ENCODE assay signal across 15 cellular contexts in the genomic region with DNA sequence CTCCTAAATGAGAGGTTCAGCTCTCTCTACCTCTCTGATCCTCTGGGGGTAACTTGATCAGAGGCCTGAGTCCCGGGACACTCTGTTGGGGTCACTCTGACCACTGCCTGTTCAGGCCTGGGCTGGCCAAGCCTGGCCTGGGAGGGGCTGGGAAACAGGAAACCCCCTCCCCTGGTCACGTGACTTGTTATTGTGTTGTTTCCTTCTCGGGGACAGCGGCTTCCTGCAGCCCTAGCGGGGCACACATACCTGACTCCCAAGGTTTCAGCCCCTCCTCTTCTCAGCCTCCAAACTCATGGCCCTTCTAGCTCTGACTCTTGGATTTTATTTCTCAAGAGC. TPM values are rescaled to one million over a fixed set of nuclear protein-coding genes. Genes with fewer than 3 reads are reported as not detected.
DNase-seq lines count a peak whose midpoint lies in the region; ATAC-seq, FAIRE-seq and TF ChIP-seq lines count a peak whose summit lies in the region.
"Had no signal": no experiment of that assay in that cellular context is flagged by ENCODE, and none has a peak within 500 bp of the region (broad histone marks: within the 10 kb centered on the region; RNA-seq: fewer than 3 reads in every experiment).

A gene with protein sequence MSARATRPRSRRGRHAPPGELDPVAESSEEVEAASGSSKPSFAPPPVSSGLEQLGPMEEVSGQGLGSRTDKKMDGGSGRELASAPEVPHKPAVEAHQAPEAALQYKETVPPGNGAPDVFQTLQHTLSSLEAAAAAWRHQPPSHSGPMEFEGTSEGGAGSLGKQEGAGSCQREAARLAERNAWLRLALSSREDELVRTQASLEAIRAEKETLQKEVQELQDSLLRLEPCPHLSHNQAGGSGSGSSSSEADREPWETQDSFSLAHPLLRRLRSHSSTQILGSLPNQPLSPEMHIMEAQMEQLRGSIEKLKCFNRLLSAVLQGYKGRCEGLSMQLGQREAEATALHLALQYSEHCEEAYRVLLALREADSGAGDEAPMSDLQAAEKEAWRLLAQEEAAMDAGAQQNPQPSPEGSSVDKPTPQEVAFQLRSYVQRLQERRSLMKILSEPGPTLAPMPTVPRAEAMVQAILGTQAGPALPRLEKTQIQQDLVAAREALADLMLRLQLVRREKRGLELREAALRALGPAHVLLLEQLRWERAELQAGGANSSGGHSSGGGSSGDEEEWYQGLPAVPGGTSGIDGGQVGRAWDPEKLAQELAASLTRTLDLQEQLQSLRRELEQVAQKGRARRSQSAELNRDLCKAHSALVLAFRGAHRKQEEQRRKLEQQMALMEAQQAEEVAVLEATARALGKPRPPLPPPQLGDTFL (minus strand): TSS at position 105 of the 339 bp plus-strand sequence. CDS start 446 bp downstream, outside the sequence.

- H3K9me3 Mint-ChIP-seq in activated naive CD4-positive, alpha-beta T cell treated with anti-CD3 and anti-CD28 coated beads, Interleukin-2, amount 10 ng/mL, durations not matched to agents 7 days and 5 days: no peaks in the 10 kb centered on the region
- H3K9me3 Mint-ChIP-seq: activated T-helper 2 cell treated with anti-CD3 and anti-CD28 coated beads, Interferon-gamma antibody, Interleukin-2, Interleukin-4, amounts not matched to agents 10 μg/mL and 5 μg/mL and 100 μg/mL, durations not matched to agents 14 hours and 24 hours and 36 hours; immature natural killer cell had no signal

- H3K36me3 ChIP-seq in mesendoderm (ENCODE audit: control insufficient read depth, insufficient read depth, low read length): no peaks in the 10 kb centered on the region
- peaks cover 0 to 7% (median 0%) of the 10 kb centered on the region in 4 donors for H3K36me3 ChIP-seq in transverse colon

- H3K9ac ChIP-seq in mesendoderm (ENCODE audit: low read length): peak within 1 kb of the TSS; percentile 61

- no peak for TF ChIP-seq POLR2A in transverse colon (IDR thresholded peaks at IDR 0.05)

- H3K27ac ChIP-seq in mesendoderm (ENCODE audit: low read depth, low read length) (no peak within 1 kb of the TSS), transverse colon (peak within 1 kb of the TSS in 3 of 4 donors; percentile 28 to 41 (median 30))

- no peak within 1 kb of the TSS for H2BK5ac ChIP-seq in mesendoderm (ENCODE audit: low read length)

- DNase-seq in activated naive CD4-positive, alpha-beta T cell treated with anti-CD3 and anti-CD28 coated beads, Interleukin-2, amount 10 ng/mL, durations not matched to agents 7 days and 5 days: peak; percentile 39
- no peak for DNase-seq in activated naive CD4-positive, alpha-beta T cell (lab: John Stamatoyannopoulos, UW)
- peak; percentile 90 to 93 for DNase-seq in dermis microvascular lymphatic vessel endothelial cell (ENCODE audit: low read depth in 2 of 2)
- peak; percentile 74 for DNase-seq in mesendoderm
- DNase-seq in transverse colon: no peak
- no peak for DNase-seq in RCC 7860 (ENCODE audit: low spot score)
- DNase-seq: effector memory CD4-positive, alpha-beta T cell; GDM1; immature natural killer cell; NCI-H82; T1000 had no signal

- TF ChIP-seq CTCF in transverse colon (IDR thresholded peaks at IDR 0.05): no peak

- H3K56ac ChIP-seq in mesendoderm (ENCODE audit: low read length): peak within 1 kb of the TSS; percentile 81

- TF ChIP-seq EP300 in transverse colon (IDR thresholded peaks at IDR 0.05; ENCODE audit: low read depth): no peak

- ATAC-seq in HG03095 (IDR thresholded peaks at IDR 0.05; ENCODE audit: unreplicated experiment): no peak
- ATAC-seq in HG03025 (IDR thresholded peaks at IDR 0.05; ENCODE audit: low FRiP score, unreplicated experiment): no peak
- ATAC-seq: HCT116 had no signal

- peaks cover 3% of the 10 kb centered on the region for H3K79me2 ChIP-seq in mesendoderm (ENCODE audit: control insufficient read depth, insufficient read depth, low read length)

- peaks cover 3% of the 10 kb centered on the region for H3K36me3 Mint-ChIP-seq in activated naive CD4-positive, alpha-beta T cell treated with anti-CD3 and anti-CD28 coated beads, Interleukin-2, amount 10 ng/mL, durations not matched to agents 7 days and 5 days
- H3K36me3 Mint-ChIP-seq: immature natural killer cell had no signal

- peak within 1 kb of the TSS; percentile 47 for H4K5ac ChIP-seq in mesendoderm (ENCODE audit: low read length)

- H3K4me2 ChIP-seq in mesendoderm (ENCODE audit: low read length): no peak within 1 kb of the TSS

- peak within 1 kb of the TSS; percentile 71 for H2AK5ac ChIP-seq in mesendoderm (ENCODE audit: low read length)

- H3K4me3 ChIP-seq in mesendoderm (ENCODE audit: low read length) (no peak within 1 kb of the TSS), transverse colon (no peak within 1 kb of the TSS)

- no peaks in the 10 kb centered on the region for H3K79me1 ChIP-seq in mesendoderm (ENCODE audit: low read length)

- H3K23ac ChIP-seq in mesendoderm (ENCODE audit: low read length): no peak within 1 kb of the TSS

- H3K27ac Mint-ChIP-seq in activated naive CD4-positive, alpha-beta T cell treated with anti-CD3 and anti-CD28 coated beads, Interleukin-2, amount 10 ng/mL, durations not matched to agents 7 days and 5 days: peak within 1 kb of the TSS; percentile 84
- H3K27ac Mint-ChIP-seq: activated T-helper 2 cell treated with anti-CD3 and anti-CD28 coated beads, Interferon-gamma antibody, Interleukin-2, Interleukin-4, amounts not matched to agents 10 μg/mL and 5 μg/mL and 100 μg/mL, durations not matched to agents 14 hours and 24 hours and 36 hours; immature natural killer cell had no signal

- H3K27me3 ChIP-seq in mesendoderm (ENCODE audit: insufficient read depth, low read length, poor library complexity) (no peaks in the 10 kb centered on the region), transverse colon (no peaks in the 10 kb centered on the region)

- no peak for FAIRE-seq in RCC 7860 (lab: Jason Lieb, UNC)

- peak within 1 kb of the TSS; percentile 28 for H3K4ac ChIP-seq in mesendoderm (ENCODE audit: low read depth, low read length)

- CTCF ChIA-PET in activated naive CD4-positive, alpha-beta T cell treated with anti-CD3 and anti-CD28 coated beads, Interleukin-2, amount 10 ng/mL, durations not matched to agents 7 days and 5 days (lab: Charles Lee): interaction anchor here (1.2 to 2.4 kb wide), 3 partner anchors 17 to 274 kb away, joined by 3 to 15 read pairs (median 4); a partner anchor contains a TSS

- H3K4me1 ChIP-seq in mesendoderm (ENCODE audit: control insufficient read depth, low read depth, low read length): peaks cover 2% of the 10 kb centered on the region
- H3K4me1 ChIP-seq in transverse colon: peaks cover 8 to 18% (median 12%) of the 10 kb centered on the region in 4 donors

- H3K4me3 Mint-ChIP-seq in activated naive CD4-positive, alpha-beta T cell treated with anti-CD3 and anti-CD28 coated beads, Interleukin-2, amount 10 ng/mL, durations not matched to agents 7 days and 5 days: no peak within 1 kb of the TSS

- in situ Hi-C loops in transverse colon (cut with MboI; ENCODE audit: low pct_ligation_motif_present in 1 of 4, low pct_unique_long_range_greater_than_20kb in 1 of 4, low sequenced_read_pairs in 3 of 4): no loop called here

- H3K27me3 Mint-ChIP-seq in activated naive CD4-positive, alpha-beta T cell treated with anti-CD3 and anti-CD28 coated beads, Interleukin-2, amount 10 ng/mL, durations not matched to agents 7 days and 5 days: peaks cover 9% of the 10 kb centered on the region

- no peaks in the 10 kb centered on the region for H3K9me3 ChIP-seq in transverse colon

- no peak within 1 kb of the TSS for H2BK15ac ChIP-seq in mesendoderm (replicated peaks; ENCODE audit: low read depth)

- no CpG with 5 or more reads among the region's 5 CpGs for WGBS in mesendoderm (ENCODE audit: extremely low coverage, insufficient coverage, low lambda C conversion rate)
- WGBS in transverse colon (ENCODE audit: low coverage in 1 of 2), 2 donors: 55% methylated on average over 5 of the region's 5 CpGs; no CpG with 5 or more reads in 1 of the 2 donors

- intact Hi-C loops in transverse colon (cut with DNase I; ENCODE audit: low total_unique reads): no loop called here

- no peak within 1 kb of the TSS for H4K8ac ChIP-seq in mesendoderm (ENCODE audit: low read depth, low read length)

- peaks cover 42% of the 10 kb centered on the region for H3K4me1 Mint-ChIP-seq in activated naive CD4-positive, alpha-beta T cell treated with anti-CD3 and anti-CD28 coated beads, Interleukin-2, amount 10 ng/mL, durations not matched to agents 7 days and 5 days

- peak within 1 kb of the TSS; percentile 5 for H3K18ac ChIP-seq in mesendoderm (ENCODE audit: low read length)

- H2BK120ac ChIP-seq in mesendoderm (ENCODE audit: low read depth, low read length): no peak within 1 kb of the TSS

RNA-seq across cellular contexts. Expression of the gene that starts here (rescaled TPM):
- total RNA-seq in dermis microvascular lymphatic vessel endothelial cell (20.9 and 37.4 TPM in 2 replicates), transverse colon (1 to 10 TPM in 1 of 4 donors, under 1 TPM in 2, not detected in 1; 0.79 to 1.2 (median 0.96) TPM)
- 1.6 TPM for polyA plus RNA-seq in mesendoderm (2013, experiment 1 of 2)
- 1.5 TPM for polyA plus RNA-seq in mesendoderm (2013, experiment 2 of 2)
- polyA plus RNA-seq: immature natural killer cell had no signal

Comparison
In these comparisons a context has a peak if more than half of its experiments do, and no peak if none do; other contexts are left out.
1. DNase-seq: peak in activated naive CD4-positive, alpha-beta T cell treated with anti-CD3 and anti-CD28 coated beads, Interleukin-2, amount 10 ng/mL, durations not matched to agents 7 days and 5 days (single experiment), dermis microvascular lymphatic vessel endothelial cell (2 of 2) and mesendoderm (single experiment); none in activated naive CD4-positive, alpha-beta T cell (0 of 4), transverse colon (single experiment) and RCC 7860 (single experiment).